In genomic region chr11:26324270-26324669, GRCh38 we compare ENCODE assay signal across 2 cellular contexts.
A peak's percentile ranks its signal among the peaks of the same experiment; 100 is the strongest.
TF ChIP-seq lines count a peak whose summit lies in the region.

No MANE protein-coding gene starts in this region.

TF ChIP-seq in HepG2, 621 proteins besides CTCF, POLR2A, EP300 and RAD21:
- TF ChIP-seq HMGXB3 (CRISPR knock-in tag; IDR thresholded peaks at IDR 0.05; ENCODE audit: borderline replicate concordance) (no peak), ZMYM2 (CRISPR knock-in tag; IDR thresholded peaks at IDR 0.05) (no peak), MAFK (conservative IDR thresholded peaks at IDR 0.05 in 1 of 2, IDR thresholded peaks at IDR 0.05 in 1 of 2; ENCODE audit: low read length in 2 of 2) (peak in 1 of 2 experiments; percentile 68; a peak in 3 of 4 replicates), MAFF (IDR thresholded peaks at IDR 0.05; ENCODE audit: low read depth, low read length) (peak; percentile 43; the same call in 1 of the 2 replicates)

TF ChIP-seq in K562, 482 proteins besides CTCF, POLR2A, EP300 and RAD21:
- TF ChIP-seq ZNF316 (IDR thresholded peaks at IDR 0.05) (peak; percentile 14; the same call in 1 of the 2 replicates), HMBOX1 (IDR thresholded peaks at IDR 0.05) (no peak)
